In genomic region chr9:33044162-33044673, GRCh38 we compare ENCODE assay signal across 8 cellular contexts. TPM values are rescaled to one million over a fixed set of nuclear protein-coding genes. Genes with fewer than 3 reads are reported as not detected.
DNase-seq lines count a peak whose midpoint lies in the region; ATAC-seq, FAIRE-seq and TF ChIP-seq lines count a peak whose summit lies in the region.

No MANE protein-coding gene starts in this region.

- H3K27me3 ChIP-seq in BJ (ENCODE audit: control insufficient read depth, insufficient read depth, low read length) = no peaks in the 10 kb centered on the region
- H3K27me3 ChIP-seq in endodermal cell (ENCODE audit: control insufficient read depth, insufficient read depth, low read length, poor library complexity, severe bottlenecking) = no peaks in the 10 kb centered on the region
- no peaks in the 10 kb centered on the region for H3K27me3 ChIP-seq in mesendoderm (ENCODE audit: insufficient read depth, low read length, poor library complexity)

- no peaks in the 10 kb centered on the region for H3K9me3 Mint-ChIP-seq in endodermal cell

- peaks cover 34% of the 10 kb centered on the region for H3K36me3 Mint-ChIP-seq in endodermal cell (ENCODE audit: low read depth)

- POLR2A ChIA-PET in BJ (lab: Charles Lee) = interaction anchor here (0.6 kb wide), 1 partner anchor 26 kb away, joined by 4 read pairs; no protein-coding TSS in a partner anchor

- no peaks in the 10 kb centered on the region for H3K79me2 ChIP-seq in mesendoderm (ENCODE audit: control insufficient read depth, insufficient read depth, low read length)

- H3K4me3 ChIP-seq in BJ (ENCODE audit: low read depth, low read length) (peak overlapping the region; percentile 64), endodermal cell (ENCODE audit: low read length) (peak overlapping the region; percentile 81), mesendoderm (ENCODE audit: low read length) (peak overlapping the region; percentile 64)

- H3K4me1 ChIP-seq in endodermal cell (ENCODE audit: control insufficient read depth, insufficient read depth, low read length) = no peaks in the 10 kb centered on the region
- H3K4me1 ChIP-seq in mesendoderm (ENCODE audit: control insufficient read depth, low read depth, low read length) = peaks cover 2% of the 10 kb centered on the region

- no peak overlapping the region for H2AK5ac ChIP-seq in mesendoderm (ENCODE audit: low read length)

- no peaks in the 10 kb centered on the region for H3K27me3 Mint-ChIP-seq in endodermal cell (ENCODE audit: insufficient read depth)

- CTCF ChIA-PET in BJ (lab: Yijun Ruan, JAX) = interaction anchor here (0.6 to 1.6 kb wide), 4 partner anchors 10 to 371 kb away, joined by 3 read pairs; no protein-coding TSS in a partner anchor

- no peaks in the 10 kb centered on the region for H3K9me3 ChIP-seq in endodermal cell (ENCODE audit: control insufficient read depth, low read length)

- peak overlapping the region; percentile 70 for H3K9ac ChIP-seq in endodermal cell (ENCODE audit: extremely low read depth, low read length, poor library complexity, severe bottlenecking)
- H3K9ac ChIP-seq in mesendoderm (ENCODE audit: low read length) = peak overlapping the region; percentile 67

- H3K27ac Mint-ChIP-seq in endodermal cell = peak overlapping the region; percentile 95

- H3K36me3 ChIP-seq in BJ (ENCODE audit: control insufficient read depth, insufficient read depth, low read length) (peaks cover 3% of the 10 kb centered on the region), endodermal cell (ENCODE audit: control insufficient read depth, insufficient read depth, low read length) (peaks cover 47% of the 10 kb centered on the region), mesendoderm (ENCODE audit: control insufficient read depth, insufficient read depth, low read length) (peaks cover 6% of the 10 kb centered on the region)

- no peak overlapping the region for H3K4ac ChIP-seq in mesendoderm (ENCODE audit: low read depth, low read length)

- no peak overlapping the region for H2BK5ac ChIP-seq in mesendoderm (ENCODE audit: low read length)

- no peak overlapping the region for H4K8ac ChIP-seq in mesendoderm (ENCODE audit: low read depth, low read length)

- TF ChIP-seq CTCF in BJ (IDR thresholded peaks at IDR 0.05; ENCODE audit: insufficient read depth, low read depth, low read length) (no peak), endodermal cell (conservative IDR thresholded peaks at IDR 0.05) (no peak)

- H3K4me2 ChIP-seq in mesendoderm (ENCODE audit: low read length) = peak overlapping the region; percentile 85

- peak; percentile 70 for FAIRE-seq in GM19239 (lab: Jason Lieb, UNC)

- WGBS in endodermal cell (ENCODE audit: insufficient coverage in 1 of 2, insufficient read length in 1 of 2), 2 experiments = 5 to 7% methylated on average over 30 to 41 of the region's 41 CpGs
- WGBS in mesendoderm (ENCODE audit: extremely low coverage, insufficient coverage, low lambda C conversion rate) = no CpG with 5 or more reads among the region's 41 CpGs

- H3K18ac ChIP-seq in mesendoderm (ENCODE audit: low read length) = no peak overlapping the region

- no peak overlapping the region for H2BK15ac ChIP-seq in mesendoderm (replicated peaks; ENCODE audit: low read depth)

- no peak overlapping the region for H2BK120ac ChIP-seq in mesendoderm (ENCODE audit: low read depth, low read length)

- ATAC-seq in HG03457 (IDR thresholded peaks at IDR 0.05; ENCODE audit: unreplicated experiment) = peak; percentile 60

- no peaks in the 10 kb centered on the region for H3K79me1 ChIP-seq in mesendoderm (ENCODE audit: low read length)

- H3K23ac ChIP-seq in mesendoderm (ENCODE audit: low read length) = no peak overlapping the region

- peak overlapping the region; percentile 68 for H3K4me3 Mint-ChIP-seq in endodermal cell

- no peak overlapping the region for H4K5ac ChIP-seq in mesendoderm (ENCODE audit: low read length)

- DNase-seq in BJ (ENCODE audit: low read depth) = peak; percentile 65
- DNase-seq in GM19239 (ENCODE audit: insufficient read length, low spot score) = peak; percentile 55
- DNase-seq in NCI-H774 (lab: John Stamatoyannopoulos, UW) = peak; percentile 82
- peak; percentile 83 for DNase-seq in activated CD8-positive, alpha-beta memory T cell treated with anti-CD3 and anti-CD28 coated beads, Interleukin-2, amount 50 U/mL, for 48 hours
- DNase-seq in endodermal cell = peak; percentile 90
- peak; percentile 93 for DNase-seq in mesendoderm
- DNase-seq in stimulated activated CD8-positive, alpha-beta memory T cell treated with anti-CD3 and anti-CD28 coated beads, Interleukin-12 subunit alpha, Interleukin-12 subunit beta, amount 100 ng/mL, for 4 hours (ENCODE audit: low read depth) = peak; percentile 29

- H3K27ac ChIP-seq in endodermal cell (ENCODE audit: low read depth, low read length) (peak overlapping the region; percentile 50), mesendoderm (ENCODE audit: low read depth, low read length) (no peak overlapping the region)

- H3K56ac ChIP-seq in mesendoderm (ENCODE audit: low read length) = peak overlapping the region; percentile 83

- peaks cover 18% of the 10 kb centered on the region for H3K4me1 Mint-ChIP-seq in endodermal cell

RNA-seq across cellular contexts. Expression of gene DNAJA1, which starts 19.1 kb away (rescaled TPM):
- 49.7 and 108 TPM in 2 replicates for polyA plus RNA-seq in BJ (2011; rRNA removed)
- polyA minus RNA-seq in BJ (2011; rRNA and poly(A)+ RNA removed) = 51.9 and 60.4 TPM in 2 replicates
- 100 to 1,000 TPM; 139 to 172 TPM for total RNA-seq in endodermal cell
- polyA plus RNA-seq in endodermal cell (2013, experiment 1 of 2) = 165 TPM
- polyA plus RNA-seq in endodermal cell (2013, experiment 2 of 2) = 153 TPM
- polyA plus RNA-seq in mesendoderm (2013, experiment 1 of 2) = 230 TPM
- 230 TPM for polyA plus RNA-seq in mesendoderm (2013, experiment 2 of 2)

RNA-seq across cellular contexts. Expression of gene SMU1, which starts 32.3 kb away (rescaled TPM):
- polyA plus RNA-seq in BJ (2011; rRNA removed) = 9.9 and 16.7 TPM in 2 replicates
- polyA minus RNA-seq in BJ (2011; rRNA and poly(A)+ RNA removed) = 9.6 and 11.4 TPM in 2 replicates
- total RNA-seq in endodermal cell = 10 to 100 TPM; 25.0 to 28.7 TPM
- polyA plus RNA-seq in endodermal cell (2013, experiment 1 of 2) = 19.6 TPM
- 18.3 TPM for polyA plus RNA-seq in endodermal cell (2013, experiment 2 of 2)
- polyA plus RNA-seq in mesendoderm (2013, experiment 1 of 2) = 15.3 TPM
- polyA plus RNA-seq in mesendoderm (2013, experiment 2 of 2) = 15.4 TPM

RNA-seq across cellular contexts. Expression of gene APTX, which starts 42.8 kb away (rescaled TPM):
- polyA plus RNA-seq in BJ (2011; rRNA removed) = 24.0 and 38.3 TPM in 2 replicates
- 10.3 and 12.9 TPM in 2 replicates for polyA minus RNA-seq in BJ (2011; rRNA and poly(A)+ RNA removed)
- total RNA-seq in endodermal cell = 10 to 100 TPM; 49.0 to 72.6 TPM
- 44.2 TPM for polyA plus RNA-seq in endodermal cell (2013, experiment 1 of 2)
- polyA plus RNA-seq in endodermal cell (2013, experiment 2 of 2) = 43.6 TPM
- 35.3 TPM for polyA plus RNA-seq in mesendoderm (2013, experiment 1 of 2)
- polyA plus RNA-seq in mesendoderm (2013, experiment 2 of 2) = 36.5 TPM

Comparison
In these comparisons a context has a peak if more than half of its experiments do, and no peak if none do; other contexts are left out.
1. DNase-seq: peak in every context shown above with its lines; median percentile 93 in mesendoderm; 90 in endodermal cell; 83 in activated CD8-positive, alpha-beta memory T cell treated with anti-CD3 and anti-CD28 coated beads, Interleukin-2, amount 50 U/mL, for 48 hours; 82 in NCI-H774; 65 in BJ; 55 in GM19239; 29 in stimulated activated CD8-positive, alpha-beta memory T cell treated with anti-CD3 and anti-CD28 coated beads, Interleukin-12 subunit alpha, Interleukin-12 subunit beta, amount 100 ng/mL, for 4 hours.